1 cellular context compared by ENCODE assay signal in the genomic region with DNA sequence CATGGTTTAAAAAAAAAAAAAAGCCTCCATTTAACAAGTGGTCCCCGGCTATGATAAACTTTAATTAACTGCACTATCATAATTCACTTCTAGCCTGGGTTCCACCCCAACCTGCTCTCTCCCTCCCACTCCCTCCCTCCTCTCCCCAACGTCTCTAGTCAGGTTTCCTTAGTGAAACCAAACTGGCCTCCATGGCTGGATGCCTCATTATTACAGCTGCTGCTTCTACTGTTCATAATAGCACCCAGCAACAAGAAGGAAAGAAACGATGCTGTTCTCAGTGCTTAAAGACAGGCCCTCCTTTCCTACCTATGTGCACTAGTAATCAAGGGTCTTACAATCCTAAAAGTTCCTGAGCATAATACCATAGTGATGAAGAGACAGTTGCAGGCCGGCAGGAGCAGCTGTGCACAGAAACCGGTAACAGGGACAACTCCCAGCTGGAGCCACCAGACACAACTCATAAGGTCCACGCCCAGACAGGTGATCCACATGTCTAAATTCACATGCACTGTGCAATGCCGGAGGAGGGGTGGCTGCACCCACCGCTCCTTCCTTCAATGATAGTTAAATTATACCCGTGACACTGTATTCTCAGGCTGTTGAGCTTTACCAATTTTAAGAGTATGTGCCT.
TF ChIP-seq lines count a peak whose summit lies in the region.

No MANE protein-coding gene starts in this region.

TF ChIP-seq in WTC11, 78 proteins besides CTCF, POLR2A, EP300 and RAD21 (continued from another document):
- TF ChIP-seq, protein P1, sequence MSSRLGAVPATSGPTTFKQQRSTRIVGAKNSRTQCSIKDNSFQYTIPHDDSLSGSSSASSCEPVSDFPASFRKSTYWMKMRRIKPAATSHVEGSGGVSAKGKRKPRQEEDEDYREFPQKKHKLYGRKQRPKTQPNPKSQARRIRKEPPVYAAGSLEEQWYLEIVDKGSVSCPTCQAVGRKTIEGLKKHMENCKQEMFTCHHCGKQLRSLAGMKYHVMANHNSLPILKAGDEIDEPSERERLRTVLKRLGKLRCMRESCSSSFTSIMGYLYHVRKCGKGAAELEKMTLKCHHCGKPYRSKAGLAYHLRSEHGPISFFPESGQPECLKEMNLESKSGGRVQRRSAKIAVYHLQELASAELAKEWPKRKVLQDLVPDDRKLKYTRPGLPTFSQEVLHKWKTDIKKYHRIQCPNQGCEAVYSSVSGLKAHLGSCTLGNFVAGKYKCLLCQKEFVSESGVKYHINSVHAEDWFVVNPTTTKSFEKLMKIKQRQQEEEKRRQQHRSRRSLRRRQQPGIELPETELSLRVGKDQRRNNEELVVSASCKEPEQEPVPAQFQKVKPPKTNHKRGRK (CRISPR knock-in tag; IDR thresholded peaks at IDR 0.05; ENCODE audit: borderline replicate concordance), result no peak
- TF ChIP-seq, protein P2, sequence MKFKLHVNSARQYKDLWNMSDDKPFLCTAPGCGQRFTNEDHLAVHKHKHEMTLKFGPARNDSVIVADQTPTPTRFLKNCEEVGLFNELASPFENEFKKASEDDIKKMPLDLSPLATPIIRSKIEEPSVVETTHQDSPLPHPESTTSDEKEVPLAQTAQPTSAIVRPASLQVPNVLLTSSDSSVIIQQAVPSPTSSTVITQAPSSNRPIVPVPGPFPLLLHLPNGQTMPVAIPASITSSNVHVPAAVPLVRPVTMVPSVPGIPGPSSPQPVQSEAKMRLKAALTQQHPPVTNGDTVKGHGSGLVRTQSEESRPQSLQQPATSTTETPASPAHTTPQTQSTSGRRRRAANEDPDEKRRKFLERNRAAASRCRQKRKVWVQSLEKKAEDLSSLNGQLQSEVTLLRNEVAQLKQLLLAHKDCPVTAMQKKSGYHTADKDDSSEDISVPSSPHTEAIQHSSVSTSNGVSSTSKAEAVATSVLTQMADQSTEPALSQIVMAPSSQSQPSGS (CRISPR knock-in tag; IDR thresholded peaks at IDR 0.05; ENCODE audit: borderline replicate concordance, low read depth), result no peak
